In genomic region chr6:130839379-130839778, GRCh38 we compare ENCODE assay signal across 35 cellular contexts. TPM values are rescaled to one million over a fixed set of nuclear protein-coding genes. Genes with fewer than 3 reads are reported as not detected.
"Had no signal": no experiment of that assay in that cellular context is flagged by ENCODE, and none has a peak within 500 bp of the region (broad histone marks: within the 10 kb centered on the region; RNA-seq: fewer than 3 reads in every experiment).

No MANE protein-coding gene starts in this region.

- H3K4me1 Mint-ChIP-seq: activated CD4-positive, alpha-beta T cell treated with anti-CD3 and anti-CD28 coated beads for 36 hours; activated CD4-positive, alpha-beta T cell treated with anti-CD3 and anti-CD28 coated beads, Interleukin-2, amount 10 ng/mL, durations not matched to agents 24 days and 14 days had no signal

- H3K27ac Mint-ChIP-seq: activated CD4-positive, alpha-beta memory T cell treated with anti-CD3 and anti-CD28 coated beads, Interleukin-2, amount 10 ng/mL, durations not matched to agents 7 days and 5 days; activated CD4-positive, alpha-beta T cell treated with anti-CD3 and anti-CD28 coated beads for 36 hours; activated CD4-positive, alpha-beta T cell treated with anti-CD3 and anti-CD28 coated beads, Interleukin-2, amount 10 ng/mL, durations not matched to agents 24 days and 14 days; activated naive CD8-positive, alpha-beta T cell; activated T-cell treated with anti-CD3 and anti-CD28 coated beads, Interleukin-2, amount 50 U/mL, for 24 hours; activated T-cell treated with anti-CD3 and anti-CD28 coated beads, Interleukin-2, amount 50 U/mL, for 72 hours; effector memory CD8-positive, alpha-beta T cell; T-helper 17 cell; T-helper 2 cell treated with Interferon-gamma antibody and Interleukin-4, amounts not matched to agents 5 μg/mL and 100 μg/mL, for 36 hours had no signal

- H3K36me3 Mint-ChIP-seq: activated naive CD8-positive, alpha-beta T cell had no signal

- DNase-seq: activated CD4-positive, alpha-beta memory T cell treated with anti-CD3 and anti-CD28 coated beads, Interleukin-2, amount 10 ng/mL, durations not matched to agents 7 days and 5 days; activated CD4-positive, alpha-beta T cell treated with anti-CD3 and anti-CD28 coated beads for 36 hours; activated CD4-positive, alpha-beta T cell treated with anti-CD3 and anti-CD28 coated beads, Interleukin-2, amount 10 ng/mL, durations not matched to agents 24 days and 14 days; activated CD4-positive, CD25-positive, alpha-beta regulatory T cell; activated CD4-positive, CD25-positive, alpha-beta regulatory T cell treated with anti-CD3 and anti-CD28 coated beads, Interleukin-2, amount 50 U/mL, for 72 hours; activated CD8-positive, alpha-beta memory T cell treated with anti-CD3 and anti-CD28 coated beads, Interleukin-2, amount 50 U/mL, for 48 hours; activated gamma-delta T cell; activated naive CD4-positive, alpha-beta T cell; activated naive CD4-positive, alpha-beta T cell treated with anti-CD3 and anti-CD28 coated beads, Interleukin-2, amount 50 U/mL, for 16 hours; activated T-cell treated with anti-CD3 and anti-CD28 coated beads for 4 hours; activated T-cell treated with anti-CD3 and anti-CD28 coated beads, Interleukin-2, amount 50 U/mL, for 24 hours; activated T-cell treated with anti-CD3 and anti-CD28 coated beads, Interleukin-2, amount 50 U/mL, for 72 hours; amniotic stem cell; anterior cingulate cortex; brain microvascular endothelial cell; caudate nucleus; cortex of kidney; dermis blood vessel endothelial cell; effector CD4-positive, alpha-beta T cell; effector memory CD8-positive, alpha-beta T cell; esophagus squamous epithelium; foreskin melanocyte; heart right ventricle; T-helper 17 cell; T1000 had no signal

- H3K9me3 ChIP-seq: esophagus squamous epithelium, gastroesophageal sphincter, heart right ventricle had no signal

- H3K9me3 Mint-ChIP-seq: activated CD4-positive, alpha-beta memory T cell treated with anti-CD3 and anti-CD28 coated beads, Interleukin-2, amount 10 ng/mL, durations not matched to agents 7 days and 5 days; activated CD4-positive, alpha-beta T cell treated with anti-CD3 and anti-CD28 coated beads, Interleukin-2, amount 10 ng/mL, durations not matched to agents 24 days and 14 days; activated T-cell treated with anti-CD3 and anti-CD28 coated beads, Interleukin-2, amount 50 U/mL, for 24 hours; activated T-cell treated with anti-CD3 and anti-CD28 coated beads, Interleukin-2, amount 50 U/mL, for 72 hours; effector memory CD8-positive, alpha-beta T cell; T-helper 2 cell treated with Interferon-gamma antibody and Interleukin-4, amounts not matched to agents 5 μg/mL and 100 μg/mL, for 36 hours had no signal

- ATAC-seq: activated CD4-positive, alpha-beta T cell treated with anti-CD3 and anti-CD28 coated beads for 36 hours; activated T-cell treated with anti-CD3 and anti-CD28 coated beads, Interleukin-2, amount 50 U/mL, for 72 hours; effector memory CD8-positive, alpha-beta T cell; gastroesophageal sphincter; heart right ventricle; T-helper 17 cell had no signal

- H3K4me1 ChIP-seq: esophagus squamous epithelium, gastroesophageal sphincter, heart right ventricle had no signal

- H3K4me3 Mint-ChIP-seq: activated CD4-positive, alpha-beta memory T cell treated with anti-CD3 and anti-CD28 coated beads, Interleukin-2, amount 10 ng/mL, durations not matched to agents 7 days and 5 days; activated CD4-positive, alpha-beta T cell treated with anti-CD3 and anti-CD28 coated beads for 36 hours; activated CD4-positive, alpha-beta T cell treated with anti-CD3 and anti-CD28 coated beads, Interleukin-2, amount 10 ng/mL, durations not matched to agents 24 days and 14 days; activated naive CD8-positive, alpha-beta T cell; activated T-cell treated with anti-CD3 and anti-CD28 coated beads, Interleukin-2, amount 50 U/mL, for 24 hours; activated T-cell treated with anti-CD3 and anti-CD28 coated beads, Interleukin-2, amount 50 U/mL, for 72 hours; effector memory CD8-positive, alpha-beta T cell; T-helper 17 cell; T-helper 2 cell treated with Interferon-gamma antibody and Interleukin-4, amounts not matched to agents 5 μg/mL and 100 μg/mL, for 36 hours had no signal

- FAIRE-seq: astrocyte, colon had no signal

- H3K27me3 Mint-ChIP-seq: activated CD4-positive, alpha-beta memory T cell treated with anti-CD3 and anti-CD28 coated beads, Interleukin-2, amount 10 ng/mL, durations not matched to agents 7 days and 5 days; activated CD4-positive, alpha-beta T cell treated with anti-CD3 and anti-CD28 coated beads for 36 hours; activated CD4-positive, alpha-beta T cell treated with anti-CD3 and anti-CD28 coated beads, Interleukin-2, amount 10 ng/mL, durations not matched to agents 24 days and 14 days; activated naive CD8-positive, alpha-beta T cell; activated T-cell treated with anti-CD3 and anti-CD28 coated beads, Interleukin-2, amount 50 U/mL, for 24 hours; effector memory CD8-positive, alpha-beta T cell; T-helper 17 cell had no signal

- H3K27ac ChIP-seq: brain microvascular endothelial cell, esophagus squamous epithelium, heart right ventricle had no signal

- H3K27me3 ChIP-seq: brain microvascular endothelial cell, esophagus squamous epithelium, gastroesophageal sphincter, heart right ventricle had no signal

- H3K36me3 ChIP-seq: brain microvascular endothelial cell, esophagus squamous epithelium had no signal

- H3K4me3 ChIP-seq: esophagus squamous epithelium, gastroesophageal sphincter, heart right ventricle had no signal

RNA-seq across cellular contexts. Expression of gene SMLR1, which starts 12.2 kb away (rescaled TPM):
- total RNA-seq: activated CD4-positive, alpha-beta memory T cell treated with anti-CD3 and anti-CD28 coated beads, Interleukin-2, amount 10 ng/mL, durations not matched to agents 7 days and 5 days; activated CD4-positive, alpha-beta T cell treated with anti-CD3 and anti-CD28 coated beads for 36 hours; activated CD4-positive, alpha-beta T cell treated with anti-CD3 and anti-CD28 coated beads, Interleukin-2, amount 10 ng/mL, durations not matched to agents 24 days and 14 days; activated T-cell treated with anti-CD3 and anti-CD28 coated beads, Interleukin-2, amount 50 U/mL, for 72 hours; astrocyte; chondrocyte; dermis blood vessel endothelial cell; esophagus squamous epithelium; fibroblast of lung; fibroblast of villous mesenchyme; gastroesophageal sphincter; glomerular endothelial cell; heart right ventricle; T-helper 17 cell had no signal
- polyA plus RNA-seq: esophagus, fibroblast of lung, heart right ventricle had no signal
